22 cellular contexts compared by ENCODE assay signal in genomic region chr11:107969219-107969618, GRCh38. TPM values are rescaled to one million over a fixed set of nuclear protein-coding genes. Genes with fewer than 3 reads are reported as not detected.
DNase-seq lines count a peak whose midpoint lies in the region; ATAC-seq, FAIRE-seq and TF ChIP-seq lines count a peak whose summit lies in the region.
"Had no signal": no experiment of that assay in that cellular context is flagged by ENCODE, and none has a peak within 500 bp of the region (broad histone marks: within the 10 kb centered on the region; RNA-seq: fewer than 3 reads in every experiment).

No MANE protein-coding gene starts in this region.

- H3K4me3 ChIP-seq in astrocyte of the cerebellum (ENCODE audit: low read depth, low read length): no peak overlapping the region
- no peak overlapping the region for H3K4me3 ChIP-seq in HepG2 (replicated peaks in 1 of 3; ENCODE audit: insufficient read depth in 1 of 3, low read depth in 2 of 3, low read length in 3 of 3)
- no peak overlapping the region for H3K4me3 ChIP-seq in trophoblast cell (ENCODE audit: low read depth, low read length)
- H3K4me3 ChIP-seq: thyroid gland had no signal

- H3K36me3 ChIP-seq in HepG2 (replicated peaks in 1 of 2; ENCODE audit: control insufficient read depth in 1 of 2, insufficient read depth in 2 of 2, low read length in 2 of 2): no peaks in the 10 kb centered on the region
- H3K36me3 ChIP-seq in trophoblast cell (ENCODE audit: control insufficient read depth in 1 of 2, insufficient read depth in 2 of 2, low read length in 2 of 2): no peaks in the 10 kb centered on the region
- H3K36me3 ChIP-seq: thyroid gland had no signal

- BruUV-seq in HepG2 (replicated peaks; lab: Mats Ljungman, UMichigan): no TSS peak

- H3K27ac ChIP-seq in HepG2 (ENCODE audit: extremely low read length, insufficient read depth, low read length) (no peak overlapping the region), trophoblast cell (ENCODE audit: low read depth, low read length) (no peak overlapping the region)
- H3K27ac ChIP-seq: parathyroid adenoma, thyroid gland had no signal

- H2BK5ac ChIP-seq in trophoblast cell (ENCODE audit: low read depth, low read length, poor library complexity): no peak overlapping the region

- no peak overlapping the region for H4K91ac ChIP-seq in trophoblast cell (ENCODE audit: low read depth, low read length)

- TF ChIP-seq CTCF in astrocyte of the cerebellum (IDR thresholded peaks at IDR 0.05; ENCODE audit: low read depth, low read length, missing control alignments): peak; percentile 17
- TF ChIP-seq CTCF in HepG2 (CRISPR knock-in tag; IDR thresholded peaks at IDR 0.05): no peak
- TF ChIP-seq CTCF in omental fat pad (IDR thresholded peaks at IDR 0.05): no peak

- H4K8ac ChIP-seq in trophoblast cell (ENCODE audit: low read depth, low read length): no peak overlapping the region

- no peak for TF ChIP-seq RAD21 in HepG2 (CRISPR knock-in tag; IDR thresholded peaks at IDR 0.05)

- H3K79me2 ChIP-seq in HepG2 (ENCODE audit: insufficient read depth, low read length) (no peaks in the 10 kb centered on the region), trophoblast cell (ENCODE audit: control insufficient read depth, insufficient read depth, low read length, poor library complexity) (no peaks in the 10 kb centered on the region)
- H3K79me2 ChIP-seq: parathyroid adenoma had no signal

- POLR2A ChIA-PET in HepG2 (lab: Yijun Ruan, JAX): no interaction called here

- H3K4ac ChIP-seq in trophoblast cell (ENCODE audit: low read depth, low read length): no peak overlapping the region

- H2BK12ac ChIP-seq in trophoblast cell (ENCODE audit: low read length): no peak overlapping the region

- intact Hi-C loops in HepG2 (cut with micrococcal nuclease; ENCODE audit: unreplicated experiment): no loop called here

- H3K9me3 ChIP-seq in HepG2 (ENCODE audit: low read length) (no peaks in the 10 kb centered on the region), trophoblast cell (ENCODE audit: insufficient read depth, low read depth, low read length) (no peaks in the 10 kb centered on the region)
- H3K9me3 ChIP-seq: thyroid gland had no signal

- H2AK5ac ChIP-seq in trophoblast cell (ENCODE audit: low read length): no peak overlapping the region

- FAIRE-seq in HepG2 (lab: Jason Lieb, UNC): no peak
- FAIRE-seq: H54, kidney had no signal

- no peak overlapping the region for H3K18ac ChIP-seq in trophoblast cell (ENCODE audit: low read length)

- no peaks in the 10 kb centered on the region for H3K27me3 ChIP-seq in HepG2 (ENCODE audit: control insufficient read depth in 1 of 2, insufficient read depth in 2 of 2, low read length in 2 of 2)
- H3K27me3 ChIP-seq in trophoblast cell (ENCODE audit: insufficient read depth, low read length): no peaks in the 10 kb centered on the region
- H3K27me3 ChIP-seq: thyroid gland had no signal

- H4K12ac ChIP-seq in trophoblast cell (ENCODE audit: low read depth, low read length): no peak overlapping the region

- in situ Hi-C loops in astrocyte of the cerebellum (cut with HindIII; ENCODE audit: low sequenced_read_pairs): no loop called here
- in situ Hi-C loops in HepG2 (cut with HindIII; ENCODE audit: extremely low pct_ligation_motif_present, low pct_unique_long_range_greater_than_20kb): no loop called here

- peak; percentile 10 for DNase-seq in ELR (ENCODE audit: low read depth)
- DNase-seq in HuH-7 (ENCODE audit: low spot score): peak; percentile 24
- DNase-seq in astrocyte of the cerebellum (ENCODE audit: low read depth): no peak
- no peak for DNase-seq in HepG2 (ENCODE audit: low spot score)
- no peak for DNase-seq in NCI-H526 (lab: John Stamatoyannopoulos, UW)
- no peak for DNase-seq in trophoblast cell
- no peak for DNase-seq in DMS 273 (lab: John Stamatoyannopoulos, UW; ENCODE audit: unreplicated experiment)
- no peak for DNase-seq in omental fat pad (ENCODE audit: low spot score)
- DNase-seq: activated naive CD4-positive, alpha-beta T cell treated with Interleukin-2 at 50 U/mL for 16 hours; aorta; CD8-positive, alpha-beta T cell; effector memory CD4-positive, alpha-beta T cell; kidney; naive thymus-derived CD8-positive, alpha-beta T cell; NCI-H2029; NCI-H345; Right ventricle myocardium superior; stimulated activated CD4-positive, alpha-beta T cell treated with anti-CD3 and anti-CD28 coated beads, Interleukin-1b, Interleukin-23, amount 100 ng/mL, for 48 hours; stimulated activated naive CD4-positive, alpha-beta T cell; thyroid gland had no signal

- CTCF ChIA-PET in HepG2 (lab: Yijun Ruan, JAX; ENCODE audit: low intra/inter-chr PET ratio, low total read pairs): no interaction called here

- no peak for TF ChIP-seq EP300 in HepG2 (IDR thresholded peaks at IDR 0.05; ENCODE audit: low read depth in 2 of 2, low read length in 2 of 2)
- TF ChIP-seq EP300 in HepG2 (CRISPR knock-in tag; IDR thresholded peaks at IDR 0.05; ENCODE audit: borderline replicate concordance): no peak

- H4K20me1 ChIP-seq in HepG2 (ENCODE audit: insufficient read depth, low read length): no peaks in the 10 kb centered on the region

- no peak overlapping the region for H3K23ac ChIP-seq in trophoblast cell (ENCODE audit: low read length)

- H2AFZ ChIP-seq in HepG2 (ENCODE audit: low read length): no peak overlapping the region
- no peak overlapping the region for H2AFZ ChIP-seq in trophoblast cell (ENCODE audit: insufficient read depth, low read length, poor library complexity)
- H2AFZ ChIP-seq: parathyroid adenoma had no signal

- no peak overlapping the region for H2BK120ac ChIP-seq in trophoblast cell (ENCODE audit: insufficient read depth, low read length, poor library complexity)

- H3K9ac ChIP-seq in HepG2 (ENCODE audit: insufficient read depth, low read depth, low read length) (no peak overlapping the region), trophoblast cell (ENCODE audit: low read length) (no peak overlapping the region)
- H3K9ac ChIP-seq: parathyroid adenoma had no signal

- no peak overlapping the region for H3K4me2 ChIP-seq in HepG2 (ENCODE audit: low read depth, low read length)
- no peak overlapping the region for H3K4me2 ChIP-seq in trophoblast cell (ENCODE audit: low read length)

- no peaks in the 10 kb centered on the region for H3K79me1 ChIP-seq in trophoblast cell (ENCODE audit: low read length)

- no peaks in the 10 kb centered on the region for H3K4me1 ChIP-seq in HepG2 (ENCODE audit: insufficient read depth, low read length)
- no peaks in the 10 kb centered on the region for H3K4me1 ChIP-seq in trophoblast cell (ENCODE audit: control insufficient read depth in 1 of 2, insufficient read depth in 2 of 2, low read length in 2 of 2)
- H3K4me1 ChIP-seq: parathyroid adenoma, thyroid gland had no signal

- TF ChIP-seq POLR2A in HepG2 (IDR thresholded peaks at IDR 0.05; ENCODE audit: insufficient read depth in 1 of 2, low read depth in 2 of 2, low read length in 2 of 2): no peak

- H3K14ac ChIP-seq in trophoblast cell (ENCODE audit: low read length): no peak overlapping the region

- ATAC-seq in HepG2 (peak; percentile 88), omental fat pad (ENCODE audit: low FRiP score) (no peak)
- ATAC-seq: CD8-positive, alpha-beta T cell; naive thymus-derived CD8-positive, alpha-beta T cell had no signal

RNA-seq across cellular contexts. Expression of gene CUL5, which starts 39.5 kb away (rescaled TPM):
- 24.7 and 35.5 TPM in 2 replicates for total RNA-seq in HepG2 (2016; rRNA removed; fragmentation: Illumina TruSeq; extraction: Trizol)
- total RNA-seq in HepG2 (2016; cell fraction: cytosol; rRNA removed; fragmentation: Illumina TruSeq; extraction: Trizol; ENCODE audit: low read depth): 14.2 and 15.4 TPM in 2 replicates
- total RNA-seq in HepG2 (2016; cell fraction: insoluble cytoplasmic fraction; rRNA removed; fragmentation: Illumina TruSeq; extraction: Trizol): 23.6 and 36.0 TPM in 2 replicates
- total RNA-seq in HepG2 (2016; cell fraction: membrane; rRNA removed; fragmentation: Illumina TruSeq; extraction: Trizol): 9.9 and 10.5 TPM in 2 replicates
- total RNA-seq in HepG2 (2016; cell fraction: nucleus; rRNA removed; fragmentation: Illumina TruSeq; extraction: Trizol): 34.2 and 34.9 TPM in 2 replicates
- polyA plus RNA-seq in HepG2 (2011; rRNA removed): 6.0 and 7.0 TPM in 2 replicates
- 4.1 and 4.7 TPM in 2 replicates for polyA plus RNA-seq in HepG2 (2011; cell fraction: cytosol; rRNA removed)
- polyA plus RNA-seq in HepG2 (2011; cell fraction: nucleus; rRNA removed): 5.2 and 7.4 TPM in 2 replicates
- polyA plus RNA-seq in HepG2 (2012): 8.8 and 9.8 TPM in 2 replicates
- polyA plus RNA-seq in HepG2 (2016; cell fraction: cytosol; fragmentation: Illumina TruSeq; extraction: Trizol; ENCODE audit: low read depth): 0.53 and 0.96 TPM in 2 replicates
- polyA plus RNA-seq in HepG2 (2016; cell fraction: insoluble cytoplasmic fraction; fragmentation: Illumina TruSeq; extraction: Trizol; ENCODE audit: low read depth): 19.1 and 22.7 TPM in 2 replicates
- 2.7 and 2.9 TPM in 2 replicates for polyA plus RNA-seq in HepG2 (2016; cell fraction: membrane; fragmentation: Illumina TruSeq; extraction: Trizol; ENCODE audit: low read depth)
- 18.8 and 21.0 TPM in 2 replicates for polyA plus RNA-seq in HepG2 (2016; cell fraction: nucleus; fragmentation: Illumina TruSeq; extraction: Trizol; ENCODE audit: insufficient read depth, low read depth)
- 28.9 and 47.5 TPM in 2 replicates for polyA minus RNA-seq in HepG2 (2011; rRNA and poly(A)+ RNA removed; ENCODE audit: low replicate concordance)
- 11.7 and 14.5 TPM in 2 replicates for polyA minus RNA-seq in HepG2 (2011; cell fraction: cytosol; rRNA and poly(A)+ RNA removed)
- 53.3 and 53.9 TPM in 2 replicates for polyA minus RNA-seq in HepG2 (2011; cell fraction: nucleus; rRNA and poly(A)+ RNA removed)
- 18.2 and 18.5 TPM in 2 replicates for polyA plus RNA-seq in trophoblast cell (2013)
- total RNA-seq in omental fat pad: 10 to 100 TPM; 21.7 to 44.6 (median 28.1) TPM

RNA-seq across cellular contexts. Expression of gene RAB39A, which starts 41.0 kb away (rescaled TPM):
- not detected in 2 replicates for total RNA-seq in HepG2 (2016; rRNA removed; fragmentation: Illumina TruSeq; extraction: Trizol)
- total RNA-seq in HepG2 (2016; cell fraction: cytosol; rRNA removed; fragmentation: Illumina TruSeq; extraction: Trizol; ENCODE audit: low read depth): not detected in 2 replicates
- total RNA-seq in HepG2 (2016; cell fraction: insoluble cytoplasmic fraction; rRNA removed; fragmentation: Illumina TruSeq; extraction: Trizol): not detected in 2 replicates
- total RNA-seq in HepG2 (2016; cell fraction: membrane; rRNA removed; fragmentation: Illumina TruSeq; extraction: Trizol): not detected in 2 replicates
- total RNA-seq in HepG2 (2016; cell fraction: nucleus; rRNA removed; fragmentation: Illumina TruSeq; extraction: Trizol): not detected in 2 replicates
- polyA plus RNA-seq in HepG2 (2011; rRNA removed): not detected in 2 replicates
- polyA plus RNA-seq in HepG2 (2011; cell fraction: cytosol; rRNA removed): not detected in 2 replicates
- polyA plus RNA-seq in HepG2 (2011; cell fraction: nucleus; rRNA removed): not detected in 2 replicates
- polyA plus RNA-seq in HepG2 (2012): not detected in 2 replicates
- not detected in 2 replicates for polyA plus RNA-seq in HepG2 (2016; cell fraction: cytosol; fragmentation: Illumina TruSeq; extraction: Trizol; ENCODE audit: low read depth)
- polyA plus RNA-seq in HepG2 (2016; cell fraction: insoluble cytoplasmic fraction; fragmentation: Illumina TruSeq; extraction: Trizol; ENCODE audit: low read depth): not detected in 2 replicates
- not detected in 2 replicates for polyA plus RNA-seq in HepG2 (2016; cell fraction: membrane; fragmentation: Illumina TruSeq; extraction: Trizol; ENCODE audit: low read depth)
- not detected in 2 replicates for polyA plus RNA-seq in HepG2 (2016; cell fraction: nucleus; fragmentation: Illumina TruSeq; extraction: Trizol; ENCODE audit: insufficient read depth, low read depth)
- polyA minus RNA-seq in HepG2 (2011; rRNA and poly(A)+ RNA removed; ENCODE audit: low replicate concordance): not detected in 2 replicates
- polyA minus RNA-seq in HepG2 (2011; cell fraction: cytosol; rRNA and poly(A)+ RNA removed): not detected in 2 replicates
- polyA minus RNA-seq in HepG2 (2011; cell fraction: nucleus; rRNA and poly(A)+ RNA removed): not detected in 2 replicates
- polyA plus RNA-seq in trophoblast cell (2013): 0.70 and 0.79 TPM in 2 replicates
- total RNA-seq in omental fat pad: 1 to 10 TPM; 1.4 to 4.3 (median 2.5) TPM
- total RNA-seq: CD8-positive, alpha-beta T cell had no signal
- polyA plus RNA-seq: naive thymus-derived CD8-positive, alpha-beta T cell had no signal

Comparison
In these comparisons a context has a peak if more than half of its experiments do, and no peak if none do; other contexts are left out.
1. DNase-seq: peak in ELR (single experiment) and HuH-7 (single experiment); none in astrocyte of the cerebellum (single experiment), HepG2 (single experiment), NCI-H526 (0 of 2), trophoblast cell (0 of 2), DMS 273 (single experiment) and omental fat pad (single experiment).